28 cellular contexts compared by ENCODE assay signal in genomic region chr1:88104886-88105285, GRCh38.
"Had no signal": no experiment of that assay in that cellular context is flagged by ENCODE, and none has a peak within 500 bp of the region (broad histone marks: within the 10 kb centered on the region; RNA-seq: fewer than 3 reads in every experiment).

No MANE protein-coding gene starts in this region.

- H3K27me3 Mint-ChIP-seq: stimulated activated naive CD8-positive, alpha-beta T cell treated with anti-CD3 and anti-CD28 coated beads, Interleukin-15, amount 100 ng/mL, for 72 hours; stimulated activated naive CD8-positive, alpha-beta T cell treated with anti-CD3 and anti-CD28 coated beads, Interleukin-15, Interleukin-2, amounts not matched to agents 100 ng/mL and 50 ng/mL, for 24 hours; type B pancreatic cell had no signal

- ATAC-seq: stimulated activated effector memory CD8-positive, alpha-beta T cell treated with anti-CD3 and anti-CD28 coated beads, Interleukin-12 subunit alpha, Interleukin-12 subunit beta, amount 100 ng/mL, for 72 hours; stimulated activated memory B cell treated with anti-CD40 and anti-IgM and Interleukin-4, amounts not matched to agents 10 μg/mL and 1 μg/mL and 100 μg/mL, for 72 hours; stimulated activated naive B cell treated with anti-CD40 and anti-IgM and Interleukin-4, amounts not matched to agents 10 μg/mL and 1 μg/mL and 100 μg/mL, for 72 hours; stimulated activated naive CD8-positive, alpha-beta T cell treated with anti-CD3 and anti-CD28 coated beads, Interleukin-15, amount 100 ng/mL, for 72 hours; stimulated activated naive CD8-positive, alpha-beta T cell treated with anti-CD3 and anti-CD28 coated beads, Interleukin-15, Interleukin-2, amounts not matched to agents 100 U/mL and 50 U/mL, for 24 hours; upper lobe of right lung had no signal

- H3K4me1 ChIP-seq: stomach, suprapubic skin, testis, tibial artery, tibial nerve, transverse colon, upper lobe of left lung, upper lobe of right lung, uterus, vagina had no signal

- DNase-seq: stimulated activated CD4-positive, alpha-beta T cell treated with anti-CD3 and anti-CD28 coated beads, Interleukin-2, amount 100 ng/mL, for 48 hours; stimulated activated CD4-positive, alpha-beta T cell treated with anti-CD3 and anti-CD28 coated beads, Interleukin-4, amount 100 ng/mL, for 1 hour; stimulated activated CD4-positive, alpha-beta T cell treated with anti-CD3 and anti-CD28 coated beads, Interleukin-4, amount 100 ng/mL, for 24 hours; stimulated activated CD4-positive, alpha-beta T cell treated with anti-CD3 and anti-CD28 coated beads, Interleukin-4, amount 100 ng/mL, for 4 hours; stimulated activated CD8-positive, alpha-beta memory T cell treated with anti-CD3 and anti-CD28 coated beads, Interleukin-4, amount 100 ng/mL, for 48 hours; stimulated activated naive B cell treated with anti-CD40 and anti-IgM and Interleukin-4, amounts not matched to agents 10 μg/mL and 1 μg/mL and 100 μg/mL, for 72 hours; stimulated activated naive CD4-positive, alpha-beta T cell; stimulated activated naive CD4-positive, alpha-beta T cell treated with Interleukin-2 at 50 U/mL for 16 hours; stimulated activated naive CD8-positive, alpha-beta T cell treated with anti-CD3 and anti-CD28 coated beads, Interleukin-15, amount 100 ng/mL, for 72 hours; stimulated activated naive CD8-positive, alpha-beta T cell treated with anti-CD3 and anti-CD28 coated beads, Interleukin-15, Interleukin-2, amounts not matched to agents 100 U/mL and 50 U/mL, for 24 hours; stomach; substantia nigra; testis; thyroid gland; tibial artery; transverse colon; upper lobe of left lung; upper lobe of right lung; uterus had no signal

- H3K36me3 ChIP-seq: stomach, suprapubic skin, thoracic aorta, thyroid gland, tibial artery, tibial nerve, transverse colon, upper lobe of left lung, upper lobe of right lung, uterus, vagina had no signal

- FAIRE-seq: urothelium cell line had no signal

- H3K4me3 Mint-ChIP-seq: stimulated activated effector memory CD8-positive, alpha-beta T cell treated with anti-CD3 and anti-CD28 coated beads, Interleukin-12 subunit alpha, Interleukin-12 subunit beta, amount 100 ng/mL, for 72 hours; stimulated activated memory B cell treated with anti-CD40 and anti-IgM and Interleukin-4, amounts not matched to agents 10 μg/mL and 1 μg/mL and 100 μg/mL, for 72 hours; stimulated activated naive B cell treated with anti-CD40 and anti-IgM and Interleukin-4, amounts not matched to agents 10 μg/mL and 1 μg/mL and 100 μg/mL, for 72 hours; stimulated activated naive CD8-positive, alpha-beta T cell treated with anti-CD3 and anti-CD28 coated beads, Interleukin-15, amount 100 ng/mL, for 72 hours; stimulated activated naive CD8-positive, alpha-beta T cell treated with anti-CD3 and anti-CD28 coated beads, Interleukin-15, Interleukin-2, amounts not matched to agents 100 ng/mL and 50 ng/mL, for 24 hours; type B pancreatic cell had no signal

- H3K27me3 ChIP-seq: stomach, suprapubic skin, testis, thyroid gland, tibial artery, tibial nerve, transverse colon, upper lobe of left lung, upper lobe of right lung, uterus, vagina had no signal

- H3K36me3 Mint-ChIP-seq: stimulated activated effector memory CD8-positive, alpha-beta T cell treated with anti-CD3 and anti-CD28 coated beads, Interleukin-12 subunit alpha, Interleukin-12 subunit beta, amount 100 ng/mL, for 72 hours; stimulated activated memory B cell treated with anti-CD40 and anti-IgM and Interleukin-4, amounts not matched to agents 10 μg/mL and 1 μg/mL and 100 μg/mL, for 72 hours; stimulated activated naive B cell treated with anti-CD40 and anti-IgM and Interleukin-4, amounts not matched to agents 10 μg/mL and 1 μg/mL and 100 μg/mL, for 72 hours; type B pancreatic cell had no signal

- H3K4me3 ChIP-seq: stomach, suprapubic skin, testis, thoracic aorta, thyroid gland, tibial artery, tibial nerve, transverse colon, upper lobe of left lung, upper lobe of right lung, uterus, vagina had no signal

- H3K27ac Mint-ChIP-seq: stimulated activated effector memory CD8-positive, alpha-beta T cell treated with anti-CD3 and anti-CD28 coated beads, Interleukin-12 subunit alpha, Interleukin-12 subunit beta, amount 100 ng/mL, for 72 hours; stimulated activated memory B cell treated with anti-CD40 and anti-IgM and Interleukin-4, amounts not matched to agents 10 μg/mL and 1 μg/mL and 100 μg/mL, for 72 hours; stimulated activated naive B cell treated with anti-CD40 and anti-IgM and Interleukin-4, amounts not matched to agents 10 μg/mL and 1 μg/mL and 100 μg/mL, for 72 hours; stimulated activated naive CD8-positive, alpha-beta T cell treated with anti-CD3 and anti-CD28 coated beads, Interleukin-15, amount 100 ng/mL, for 72 hours; stimulated activated naive CD8-positive, alpha-beta T cell treated with anti-CD3 and anti-CD28 coated beads, Interleukin-15, Interleukin-2, amounts not matched to agents 100 ng/mL and 50 ng/mL, for 24 hours; type B pancreatic cell had no signal

- H3K27ac ChIP-seq: stomach, suprapubic skin, testis, thoracic aorta, thyroid gland, tibial artery, tibial nerve, transverse colon, upper lobe of left lung, upper lobe of right lung, uterus, vagina had no signal

- H3K9me3 Mint-ChIP-seq: stimulated activated memory B cell treated with anti-CD40 and anti-IgM and Interleukin-4, amounts not matched to agents 10 μg/mL and 1 μg/mL and 100 μg/mL, for 72 hours; stimulated activated naive B cell treated with anti-CD40 and anti-IgM and Interleukin-4, amounts not matched to agents 10 μg/mL and 1 μg/mL and 100 μg/mL, for 72 hours; stimulated activated naive CD8-positive, alpha-beta T cell treated with anti-CD3 and anti-CD28 coated beads, Interleukin-15, amount 100 ng/mL, for 72 hours; stimulated activated naive CD8-positive, alpha-beta T cell treated with anti-CD3 and anti-CD28 coated beads, Interleukin-15, Interleukin-2, amounts not matched to agents 100 ng/mL and 50 ng/mL, for 24 hours; type B pancreatic cell had no signal

- H3K4me1 Mint-ChIP-seq: stimulated activated effector memory CD8-positive, alpha-beta T cell treated with anti-CD3 and anti-CD28 coated beads, Interleukin-12 subunit alpha, Interleukin-12 subunit beta, amount 100 ng/mL, for 72 hours; stimulated activated memory B cell treated with anti-CD40 and anti-IgM and Interleukin-4, amounts not matched to agents 10 μg/mL and 1 μg/mL and 100 μg/mL, for 72 hours; stimulated activated naive B cell treated with anti-CD40 and anti-IgM and Interleukin-4, amounts not matched to agents 10 μg/mL and 1 μg/mL and 100 μg/mL, for 72 hours; stimulated activated naive CD8-positive, alpha-beta T cell treated with anti-CD3 and anti-CD28 coated beads, Interleukin-15, amount 100 ng/mL, for 72 hours had no signal

- H3K9me3 ChIP-seq: stomach, suprapubic skin, testis, thoracic aorta, thyroid gland, tibial artery, tibial nerve, transverse colon, upper lobe of left lung, upper lobe of right lung, uterus, vagina had no signal
